Comparison of ENCODE assay signal across 23 cellular contexts in genomic region chr2:165594231-165594934, GRCh38.
DNase-seq lines count a peak whose midpoint lies in the region; ATAC-seq and TF ChIP-seq lines count a peak whose summit lies in the region.
"Had no signal": no experiment of that assay in that cellular context is flagged by ENCODE, and none has a peak within 500 bp of the region (broad histone marks: within the 10 kb centered on the region; RNA-seq: fewer than 3 reads in every experiment).

No MANE protein-coding gene starts in this region.

- H2AFZ ChIP-seq in OCI-LY7 (ENCODE audit: low read length), result peak overlapping the region; percentile 55; the same call in 1 of the 2 replicates
- H2AFZ ChIP-seq: neural progenitor cell had no signal

- H3K9me2 ChIP-seq in OCI-LY7 (ENCODE audit: insufficient read depth, low read length), result no peaks in the 10 kb centered on the region

- H4K20me1 ChIP-seq in BLaER1, result no peaks in the 10 kb centered on the region
- no peaks in the 10 kb centered on the region for H4K20me1 ChIP-seq in OCI-LY7 (ENCODE audit: insufficient read depth, low read length)

- peaks cover 19% of the 10 kb centered on the region for H3K4me1 ChIP-seq in BLaER1
- H3K4me1 ChIP-seq in OCI-LY7 (ENCODE audit: insufficient read depth, low read length, poor library complexity, severe bottlenecking), result peaks cover 27% of the 10 kb centered on the region
- H3K4me1 ChIP-seq: left ventricle myocardium inferior, neural progenitor cell, upper lobe of right lung had no signal

- no peak overlapping the region for H3K27ac ChIP-seq in BLaER1
- H3K27ac ChIP-seq in OCI-LY7 (ENCODE audit: low read depth, low read length, poor library complexity, severe bottlenecking), result peak overlapping the region; percentile 43
- H3K27ac ChIP-seq: coronary artery, HL-60, left ventricle myocardium inferior, neural progenitor cell, upper lobe of right lung had no signal

- POLR2A ChIA-PET in OCI-LY7 (lab: Charles Lee), result interaction anchor here (0.6 to 1.2 kb wide), 4 partner anchors 9 to 76 kb away, joined by 3 to 5 read pairs (median 3); no protein-coding TSS in a partner anchor

- CTCF ChIA-PET in OCI-LY7 (lab: Charles Lee; ENCODE audit: unreplicated experiment), result no interaction called here

- H3K36me3 ChIP-seq in BLaER1 (no peaks in the 10 kb centered on the region), OCI-LY7 (ENCODE audit: insufficient read depth, low read length) (peaks cover 20% of the 10 kb centered on the region; the same call in 1 of the 2 replicates)
- H3K36me3 ChIP-seq: upper lobe of right lung had no signal

- no peaks in the 10 kb centered on the region for H3K27me3 ChIP-seq in BLaER1
- H3K27me3 ChIP-seq: neural progenitor cell, upper lobe of right lung had no signal

- DNase-seq in OCI-LY7 (ENCODE audit: low spot score), result no peak
- DNase-seq in effector CD8-positive, alpha-beta T cell (lab: John Stamatoyannopoulos, UW), result no peak
- no peak for DNase-seq in GM13976 (ENCODE audit: low spot score)
- DNase-seq: 8988T; activated CD4-positive, alpha-beta T cell treated with anti-CD3 and anti-CD28 coated beads, Interleukin-2, amount 10 ng/mL, durations not matched to agents 24 days and 14 days; activated effector memory CD4-positive, alpha-beta T cell treated with anti-CD3 and anti-CD28 coated beads, Interleukin-2, amount 50 U/mL, for 16 hours; immature natural killer cell; left ventricle myocardium inferior; NCI-H1930; NCI-H446; stimulated activated CD4-positive, alpha-beta T cell treated with anti-CD3 and anti-CD28 coated beads, Interleukin-4, amount 100 ng/mL, for 1 hour; SW 1271; upper lobe of right lung had no signal

- H3K4me2 ChIP-seq in BLaER1 (peak overlapping the region; percentile 55), OCI-LY7 (ENCODE audit: low read length) (peak overlapping the region; percentile 60)
- H3K4me2 ChIP-seq: neural progenitor cell, smooth muscle cell had no signal

- H3K9me3 ChIP-seq in BLaER1 (peaks cover 23% of the 10 kb centered on the region), OCI-LY7 (ENCODE audit: low read length) (peaks cover 17% of the 10 kb centered on the region)
- H3K9me3 ChIP-seq: left ventricle myocardium inferior, upper lobe of right lung had no signal

- intact Hi-C loops in OCI-LY7 (cut with micrococcal nuclease; ENCODE audit: unreplicated experiment), result no loop called here

- in situ Hi-C loops in GM13976 (cut with MboI; ENCODE audit: low sequenced_read_pairs, unreplicated experiment), result no loop called here

- H3K79me2 ChIP-seq in OCI-LY7 (ENCODE audit: insufficient read depth, low read depth, low read length), result no peaks in the 10 kb centered on the region

- no peak overlapping the region for H3K9ac ChIP-seq in BLaER1
- H3K9ac ChIP-seq: neural progenitor cell had no signal

- ATAC-seq in GM18870 (IDR thresholded peaks at IDR 0.05; ENCODE audit: unreplicated experiment), result peak; percentile 37
- ATAC-seq in HG02759 (IDR thresholded peaks at IDR 0.05; ENCODE audit: unreplicated experiment), result peak; percentile 58
- no peak for ATAC-seq in activated CD4-positive, CD25-positive, alpha-beta regulatory T cell treated with anti-CD3 and anti-CD28 coated beads, Interleukin-2, amount 50 U/mL, for 24 hours
- ATAC-seq in HG02870 (IDR thresholded peaks at IDR 0.05; ENCODE audit: unreplicated experiment), result no peak
- ATAC-seq: HCT116, upper lobe of right lung had no signal

- TF ChIP-seq CTCF in OCI-LY7 (conservative IDR thresholded peaks at IDR 0.05; ENCODE audit: low read length) (no peak), GM13976 (IDR thresholded peaks at IDR 0.05; ENCODE audit: borderline replicate concordance, control extremely low read depth, extremely low read depth, insufficient read depth, missing control alignments) (no peak)

- H3K4me3 ChIP-seq in BLaER1 (no peak overlapping the region), OCI-LY7 (ENCODE audit: low read depth, low read length, poor library complexity, severe bottlenecking) (peak overlapping the region; percentile 22)
- H3K4me3 ChIP-seq: coronary artery, left ventricle myocardium inferior, neural progenitor cell, smooth muscle cell, upper lobe of right lung had no signal

- no TSS peak for BruUV-seq in OCI-LY7 (replicated peaks; lab: Mats Ljungman, UMichigan)

Comparison
In these comparisons a context has a peak if more than half of its experiments do, and no peak if none do; other contexts are left out.
1. ATAC-seq: peak in GM18870 (single experiment) and HG02759 (single experiment); none in activated CD4-positive, CD25-positive, alpha-beta regulatory T cell treated with anti-CD3 and anti-CD28 coated beads, Interleukin-2, amount 50 U/mL, for 24 hours (0 of 2) and HG02870 (single experiment).